ENCODE assay signal across 11 cellular contexts in genomic region chr10:82750538-82750937, GRCh38.
"Had no signal": no experiment of that assay in that cellular context is flagged by ENCODE, and none has a peak within 500 bp of the region (broad histone marks: within the 10 kb centered on the region; RNA-seq: fewer than 3 reads in every experiment).

No MANE protein-coding gene starts in this region.

- H3K36me3 ChIP-seq: HAP-1 had no signal

- H3K4me2 ChIP-seq: GM23338 had no signal

- H3K4me3 ChIP-seq: GM23248, GM23338, HAP-1 had no signal

- H2AFZ ChIP-seq: GM23248, GM23338 had no signal

- H3K4me1 ChIP-seq: HAP-1 had no signal

- H3K27ac ChIP-seq: GM23248 had no signal

- H3K9me3 ChIP-seq: HAP-1 had no signal

- ATAC-seq: GM23338, HCT116 had no signal

- H3K9ac ChIP-seq: GM23248 had no signal

- FAIRE-seq: H1, H54 had no signal

- DNase-seq: GM23248, GOT3, H7, H9, HCEC 1CT, HFFc6 had no signal
